In genomic region chr2:84800194-84800805, GRCh38 we compare ENCODE assay signal across 11 cellular contexts.
DNase-seq lines count a peak whose midpoint lies in the region; ATAC-seq lines count a peak whose summit lies in the region.
"Had no signal": no experiment of that assay in that cellular context is flagged by ENCODE, and none has a peak within 500 bp of the region (broad histone marks: within the 10 kb centered on the region; RNA-seq: fewer than 3 reads in every experiment).

No MANE protein-coding gene starts in this region.

- H3K36me3 Mint-ChIP-seq in T-helper 2 cell treated with Interferon-gamma antibody and Interleukin-4, amounts not matched to agents 5 μg/mL and 100 μg/mL, for 36 hours (ENCODE audit: low read depth) = peaks cover 6% of the 10 kb centered on the region

- no peaks in the 10 kb centered on the region for H3K27me3 Mint-ChIP-seq in T-helper 2 cell treated with Interferon-gamma antibody and Interleukin-4, amounts not matched to agents 5 μg/mL and 100 μg/mL, for 36 hours (ENCODE audit: low read depth)

- H3K4me1 Mint-ChIP-seq in T-helper 2 cell treated with Interferon-gamma antibody and Interleukin-4, amounts not matched to agents 5 μg/mL and 100 μg/mL, for 36 hours (ENCODE audit: low read depth) = peaks cover 14% of the 10 kb centered on the region

- peak overlapping the region; percentile 8 for H3K27ac Mint-ChIP-seq in T-helper 2 cell treated with Interferon-gamma antibody and Interleukin-4, amounts not matched to agents 5 μg/mL and 100 μg/mL, for 36 hours

- DNase-seq in T-helper 2 cell treated with Interferon-gamma antibody and Interleukin-4, amounts not matched to agents 5 μg/mL and 100 μg/mL, for 36 hours (ENCODE audit: low spot score) = no peak
- DNase-seq in GF-D8 (lab: John Stamatoyannopoulos, UW) (no peak), AG08395 (ENCODE audit: low spot score) (no peak), NCI-H524 treated with DMSO at 0.1 percent for 48 hours (lab: John Stamatoyannopoulos, UW) (no peak)
- DNase-seq: NCI-H2171, ovary had no signal

- peaks cover 14% of the 10 kb centered on the region for H3K9me3 Mint-ChIP-seq in T-helper 2 cell treated with Interferon-gamma antibody and Interleukin-4, amounts not matched to agents 5 μg/mL and 100 μg/mL, for 36 hours

- H3K4me3 Mint-ChIP-seq in T-helper 2 cell treated with Interferon-gamma antibody and Interleukin-4, amounts not matched to agents 5 μg/mL and 100 μg/mL, for 36 hours = peak overlapping the region; percentile 52

- ATAC-seq in GM18502 (IDR thresholded peaks at IDR 0.05; ENCODE audit: poor library complexity, unreplicated experiment) (peak; percentile 86), GM19438 (IDR thresholded peaks at IDR 0.05; ENCODE audit: low read depth, unreplicated experiment) (peak; percentile 81), HG03025 (IDR thresholded peaks at IDR 0.05; ENCODE audit: low FRiP score, unreplicated experiment) (peak; percentile 89), GM21367 (IDR thresholded peaks at IDR 0.05; ENCODE audit: unreplicated experiment) (no peak)
- ATAC-seq: left lobe of liver had no signal
